Comparison of ENCODE assay signal across 1 cellular context in genomic region chr13:99033814-99034213, GRCh38.
TF ChIP-seq lines count a peak whose summit lies in the region.

No MANE protein-coding gene starts in this region.

TF ChIP-seq in H1, 55 proteins besides CTCF, POLR2A, EP300 and RAD21 (continued from another document):
- TF ChIP-seq, protein P1, sequence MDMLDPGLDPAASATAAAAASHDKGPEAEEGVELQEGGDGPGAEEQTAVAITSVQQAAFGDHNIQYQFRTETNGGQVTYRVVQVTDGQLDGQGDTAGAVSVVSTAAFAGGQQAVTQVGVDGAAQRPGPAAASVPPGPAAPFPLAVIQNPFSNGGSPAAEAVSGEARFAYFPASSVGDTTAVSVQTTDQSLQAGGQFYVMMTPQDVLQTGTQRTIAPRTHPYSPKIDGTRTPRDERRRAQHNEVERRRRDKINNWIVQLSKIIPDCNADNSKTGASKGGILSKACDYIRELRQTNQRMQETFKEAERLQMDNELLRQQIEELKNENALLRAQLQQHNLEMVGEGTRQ (IDR thresholded peaks at IDR 0.05; ENCODE audit: low read length): no peak
- TF ChIP-seq KDM5A (IDR thresholded peaks at IDR 0.05; ENCODE audit: low read length) (no peak), RNF2 (IDR thresholded peaks at IDR 0.05; ENCODE audit: borderline replicate concordance, low read depth, low read length, missing control alignments, poor library complexity, severe bottlenecking) (no peak), CHD1 (IDR thresholded peaks at IDR 0.05; ENCODE audit: low read depth, low read length) (no peak), SUZ12 (IDR thresholded peaks at IDR 0.05; ENCODE audit: low read length) (no peak)
